8 cellular contexts compared by ENCODE assay signal in genomic region chr19:3699741-3700241, GRCh38. TPM values are rescaled to one million over a fixed set of nuclear protein-coding genes. Genes with fewer than 3 reads are reported as not detected.
DNase-seq lines count a peak whose midpoint lies in the region; ATAC-seq and TF ChIP-seq lines count a peak whose summit lies in the region.

No MANE protein-coding gene starts in this region.

- H3K4me1 ChIP-seq in gastroesophageal sphincter (peaks cover 0 to 48% (median 11%) of the 10 kb centered on the region in 3 donors), skeletal muscle tissue (ENCODE audit: control insufficient read depth in 3 of 3, insufficient read depth in 3 of 3, low read length in 3 of 3) (peaks cover 15 to 24% (median 23%) of the 10 kb centered on the region in 3 donors)

- H3K4me3 ChIP-seq in GM06990 (replicated peaks; ENCODE audit: low read depth, low read length): peak overlapping the region; percentile 90
- H3K4me3 ChIP-seq in gastroesophageal sphincter: peak overlapping the region; percentile 50 to 97
- H3K4me3 ChIP-seq in skeletal muscle tissue (ENCODE audit: low read length in 3 of 3): peak overlapping the region; percentile 67 to 83 (median 76)

- 0% methylated on average over 5 of the region's 43 CpGs; no CpG with 5 or more reads in 1 of the 2 donors for WGBS in gastroesophageal sphincter (ENCODE audit: low coverage in 1 of 2), 2 donors

- TF ChIP-seq CTCF in GM06990 (IDR thresholded peaks at IDR 0.05; ENCODE audit: insufficient read depth, low read length, poor library complexity, severe bottlenecking) (no peak), VCaP (conservative IDR thresholded peaks at IDR 0.05) (no peak), gastroesophageal sphincter (IDR thresholded peaks at IDR 0.05) (no peak)

- no peak for DNase-seq in GM06990 (ENCODE audit: extremely low read depth, insufficient read length)
- no peak for DNase-seq in left colon
- no peak for DNase-seq in NCI-H510A treated with DMSO at 0.1 percent for 48 hours (lab: John Stamatoyannopoulos, UW)
- no peak for DNase-seq in activated CD4-positive, alpha-beta T cell treated with anti-CD3 and anti-CD28 coated beads, Interleukin-2, amount 50 U/mL, for 48 hours

- no peaks in the 10 kb centered on the region for H3K9me3 ChIP-seq in gastroesophageal sphincter
- H3K9me3 ChIP-seq in skeletal muscle tissue (ENCODE audit: control insufficient read depth in 3 of 3, low read length in 3 of 3): no peaks in the 10 kb centered on the region

- intact Hi-C loops in left colon (cut with DNase I, micrococcal nuclease): loop anchor here (5.0 kb wide), 1 partner anchor 32 kb away; no protein-coding TSS in a partner anchor

- peak overlapping the region; percentile 69 to 90 (median 83) for H3K9ac ChIP-seq in skeletal muscle tissue (ENCODE audit: low read depth in 1 of 3, low read length in 3 of 3)

- TF ChIP-seq EP300 in gastroesophageal sphincter (IDR thresholded peaks at IDR 0.05): no peak

- ATAC-seq in HG02610 (IDR thresholded peaks at IDR 0.05; ENCODE audit: unreplicated experiment) (peak; percentile 25), gastroesophageal sphincter (peak; percentile 3), left colon (no peak)

- H3K36me3 ChIP-seq in GM06990 (ENCODE audit: control insufficient read depth, insufficient read depth, low read length) (no peaks in the 10 kb centered on the region; the same call in 1 of the 2 replicates), gastroesophageal sphincter (peaks cover 0 to 12% of the 10 kb centered on the region in 2 donors), skeletal muscle tissue (ENCODE audit: control insufficient read depth in 3 of 3, insufficient read depth in 3 of 3, low read length in 3 of 3) (no peaks in the 10 kb centered on the region)

- H3K27me3 ChIP-seq in GM06990 (replicated peaks; ENCODE audit: control insufficient read depth, insufficient read depth, low read length): no peaks in the 10 kb centered on the region
- H3K27me3 ChIP-seq in gastroesophageal sphincter: no peaks in the 10 kb centered on the region
- peaks cover 0 to 2% (median 0%) of the 10 kb centered on the region in 3 donors for H3K27me3 ChIP-seq in skeletal muscle tissue (ENCODE audit: control insufficient read depth in 3 of 3, insufficient read depth in 3 of 3, low read length in 3 of 3)

- no peak for TF ChIP-seq POLR2A in gastroesophageal sphincter (IDR thresholded peaks at IDR 0.05)

- H3K27ac ChIP-seq in VCaP: peak overlapping the region; percentile 66
- peak overlapping the region; percentile 72 to 98 (median 92) for H3K27ac ChIP-seq in gastroesophageal sphincter
- H3K27ac ChIP-seq in skeletal muscle tissue (ENCODE audit: low read depth, low read length): peak overlapping the region; percentile 71

RNA-seq across cellular contexts. Expression of gene PIP5K1C, which starts 0.5 kb away (rescaled TPM):
- total RNA-seq in gastroesophageal sphincter (100 to 1,000 TPM in 1 of 4 donors, 10 to 100 TPM in 3; 50.8 to 165 (median 61.5) TPM), skeletal muscle tissue (6.3 TPM), left colon (10 to 100 TPM; 25.1 to 33.1 TPM)

RNA-seq across cellular contexts. Expression of gene TJP3, which starts 8.4 kb away (rescaled TPM):
- total RNA-seq in gastroesophageal sphincter (1 to 10 TPM in 1 of 4 donors, under 1 TPM in 1, not detected in 2; 0.78 to 3.6 TPM), skeletal muscle tissue (not detected), left colon (100 to 1,000 TPM; 297 to 343 TPM)

Comparison
In these comparisons a context has a peak if more than half of its experiments do, and no peak if none do; other contexts are left out.
1. RNA of gene TJP3, which starts 8.4 kb away (total RNA-seq): 297 to 343 TPM in left colon; 0.78 to 3.6 TPM in gastroesophageal sphincter and not detected in skeletal muscle tissue (single experiment); every median in the first group is over 10 times any median in the second.
2. Peak in every context shown above with its lines, with median percentiles within 50 percentile points of each other: H3K4me3 ChIP-seq and H3K27ac ChIP-seq.